ENCODE assay signal across 1 cellular context in the genomic region with DNA sequence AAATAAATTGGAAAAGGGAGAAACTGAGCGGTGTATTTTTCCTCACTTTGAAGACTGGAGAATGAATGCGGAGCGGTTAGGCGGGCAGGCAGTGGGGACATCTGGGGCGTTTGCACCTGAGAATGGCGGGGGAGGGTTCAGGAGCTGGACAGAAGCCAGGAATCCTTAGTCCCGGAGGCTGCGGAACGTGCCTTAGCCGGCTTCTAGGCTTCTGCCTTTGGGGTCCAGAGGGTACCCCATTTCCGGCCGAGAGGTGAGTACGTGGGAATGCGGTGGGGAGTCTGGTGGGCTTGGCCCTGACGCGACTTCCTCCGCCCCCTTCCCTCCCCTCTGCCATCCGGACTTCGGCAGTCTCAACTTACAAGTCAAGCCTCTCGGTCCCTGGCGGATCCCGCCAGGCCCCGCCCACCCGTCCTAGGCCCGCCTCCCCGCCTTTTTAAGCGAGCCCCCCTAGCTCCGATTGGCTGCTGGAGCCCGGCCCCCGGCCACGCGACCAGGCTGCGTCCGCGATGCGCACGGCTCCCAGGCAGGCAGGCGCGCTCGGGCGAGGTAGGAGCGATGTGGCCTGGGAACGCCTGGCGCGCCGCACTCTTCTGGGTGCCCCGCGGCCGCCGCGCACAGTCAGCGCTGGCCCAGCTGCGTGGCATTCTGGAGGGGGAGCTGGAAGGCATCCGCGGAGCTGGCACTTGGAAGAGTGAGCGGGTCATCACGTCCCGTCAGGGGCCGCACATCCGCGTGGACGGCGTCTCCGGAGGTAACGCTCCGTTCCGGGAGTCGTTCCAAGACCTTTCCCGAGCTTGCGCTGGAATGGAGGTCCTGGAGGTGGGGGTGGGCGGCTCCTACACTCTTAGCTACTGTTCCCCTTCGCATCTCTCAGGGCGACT.
TF ChIP-seq lines count a peak whose summit lies in the region.

Gene GCAT, plus strand, starts transcription at position 525 of the 884 bp plus-strand sequence. Its CDS starts 34 bp downstream, at position 559.

TF ChIP-seq in HCT116, 20 proteins besides CTCF, POLR2A, EP300 and RAD21 (continued from another document):
- peak; percentile 82 for TF ChIP-seq SP1 (IDR thresholded peaks at IDR 0.05; ENCODE audit: low read depth)
- TF ChIP-seq SIN3A (IDR thresholded peaks at IDR 0.05; ENCODE audit: low read depth) = peak; percentile 98
- TF ChIP-seq POLR2AphosphoS5 (IDR thresholded peaks at IDR 0.05; ENCODE audit: low read depth, low read length) = peak; percentile 97
- TF ChIP-seq CBX3 (IDR thresholded peaks at IDR 0.05; ENCODE audit: low read depth) = peak; percentile 75
